Comparison of ENCODE assay signal across 9 cellular contexts in the genomic region with DNA sequence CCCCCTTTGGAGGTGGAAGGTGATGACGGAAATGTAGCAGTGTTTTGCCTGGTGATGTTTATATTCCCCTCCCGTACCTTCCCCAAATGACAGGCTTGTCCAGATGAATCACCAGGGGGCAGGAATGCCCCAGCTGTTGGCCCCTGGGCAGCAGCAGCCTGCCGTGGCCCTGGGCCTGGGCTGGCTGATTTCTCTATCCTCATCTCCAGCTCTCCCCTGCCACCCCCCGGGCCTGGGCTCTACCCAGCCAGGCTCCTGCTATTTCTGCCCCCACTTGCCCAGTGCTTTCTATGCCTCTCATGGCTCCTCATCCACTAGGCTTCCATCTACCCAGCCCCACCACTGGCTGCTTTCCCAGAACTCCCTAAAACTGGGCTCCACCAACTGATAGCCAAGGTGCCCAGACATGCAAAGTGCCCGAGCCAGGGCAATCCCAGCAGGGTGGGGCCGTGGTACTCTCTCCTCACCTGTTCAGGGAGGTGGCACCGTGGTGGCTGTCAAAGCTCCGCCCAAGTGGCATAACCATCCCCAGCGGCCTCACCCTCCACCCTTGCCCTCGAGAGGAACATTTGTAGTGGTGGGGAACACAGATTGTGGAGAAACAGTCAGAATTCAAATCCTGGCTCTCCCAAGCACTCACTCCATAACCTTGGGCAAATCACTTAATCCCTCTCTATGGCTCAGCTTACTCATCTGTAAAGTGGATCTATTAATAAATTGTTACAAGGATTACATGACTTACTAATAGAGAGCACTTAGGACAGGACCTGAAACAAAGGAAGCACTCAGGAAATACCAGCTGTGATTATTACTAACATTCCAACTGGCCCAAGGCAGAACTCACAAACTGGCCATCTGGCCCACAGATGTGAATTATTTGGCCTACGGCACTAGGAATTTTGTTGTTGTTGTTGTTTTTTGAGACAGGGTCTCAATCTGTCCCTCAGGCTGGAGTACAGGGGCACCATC. TPM values are rescaled to one million over a fixed set of nuclear protein-coding genes. Genes with fewer than 3 reads are reported as not detected.
A peak's percentile ranks its signal among the peaks of the same experiment; 100 is the strongest.
DNase-seq lines count a peak whose midpoint lies in the region; ATAC-seq and TF ChIP-seq lines count a peak whose summit lies in the region.
"Had no signal": no experiment of that assay in that cellular context is flagged by ENCODE, and none has a peak within 500 bp of the region (broad histone marks: within the 10 kb centered on the region; RNA-seq: fewer than 3 reads in every experiment).

No MANE protein-coding gene starts in this region.

- H3K4me1 Mint-ChIP-seq in Calu3 (ENCODE audit: low read depth, unreplicated experiment): peaks cover 22% of the 10 kb centered on the region

- no peak overlapping the region for H3K4me3 Mint-ChIP-seq in Calu3 (ENCODE audit: low read depth, unreplicated experiment)
- H3K4me3 Mint-ChIP-seq: activated T-helper 1 cell treated with anti-CD3 and anti-CD28 coated beads, Interleukin-12 subunit alpha, Interleukin-12 subunit beta, Interleukin-2, Interleukin-4 antibody, amounts not matched to agents 30 ng/mL and 10 ng/mL and 1 ng/mL, durations not matched to agents 14 hours and 24 hours and 36 hours had no signal

- intact Hi-C loops in sigmoid colon (cut with DNase I): no loop called here
- intact Hi-C loops in Calu3 (cut with micrococcal nuclease; ENCODE audit: unreplicated experiment): no loop called here

- CTCF ChIA-PET in Calu3 (lab: Charles Lee): interaction anchor here (1.5 kb wide), 1 partner anchor 66 kb away, joined by 6 read pairs; no protein-coding TSS in a partner anchor

- 25 to 60% methylated on average over 11 of the region's 11 CpGs for WGBS in sigmoid colon, 2 donors

- no peak for ATAC-seq in HG02870 (IDR thresholded peaks at IDR 0.05; ENCODE audit: unreplicated experiment)
- ATAC-seq in GM18909 (IDR thresholded peaks at IDR 0.05; ENCODE audit: poor library complexity, unreplicated experiment): no peak

- TF ChIP-seq POLR2A in Peyer's patch (IDR thresholded peaks at IDR 0.05) (no peak), sigmoid colon (IDR thresholded peaks at IDR 0.05) (no peak)

- H3K9me3 Mint-ChIP-seq in Calu3 (ENCODE audit: low read depth, unreplicated experiment): no peaks in the 10 kb centered on the region
- H3K9me3 Mint-ChIP-seq: activated T-helper 1 cell treated with anti-CD3 and anti-CD28 coated beads, Interleukin-12 subunit alpha, Interleukin-12 subunit beta, Interleukin-2, Interleukin-4 antibody, amounts not matched to agents 30 ng/mL and 10 ng/mL and 1 ng/mL, durations not matched to agents 14 hours and 24 hours and 36 hours had no signal

- H3K4me1 ChIP-seq in Peyer's patch (peaks cover 0 to 64% (median 8%) of the 10 kb centered on the region in 4 donors), sigmoid colon (peaks cover 0 to 78% (median 74%) of the 10 kb centered on the region in 4 donors)

- no peak for TF ChIP-seq CTCF in Peyer's patch (IDR thresholded peaks at IDR 0.05)
- peak; percentile 12 for TF ChIP-seq CTCF in fibroblast of pulmonary artery (IDR thresholded peaks at IDR 0.05; ENCODE audit: low read length, missing control alignments)
- TF ChIP-seq CTCF in sigmoid colon (IDR thresholded peaks at IDR 0.05): peak in 1 of 4 experiments; percentile 21
- TF ChIP-seq CTCF in Calu3 (IDR thresholded peaks at IDR 0.05; ENCODE audit: unreplicated experiment): no peak

- H3K36me3 ChIP-seq in Peyer's patch (no peaks in the 10 kb centered on the region), sigmoid colon (no peaks in the 10 kb centered on the region)

- H3K27ac ChIP-seq in Peyer's patch (peak overlapping the region in 2 of 4 donors; percentile 10 to 12), sigmoid colon (peak overlapping the region; percentile 11 to 96 (median 91))

- DNase-seq in GF-D8 (lab: John Stamatoyannopoulos, UW) (peak; percentile 6), Peyer's patch (peak in 2 of 3 donors; percentile 73 to 75), fibroblast of pulmonary artery (ENCODE audit: low read depth) (peak; percentile 87), sigmoid colon (peak; percentile 76), DMS79 treated with DMSO at 0.1 percent for 48 hours (lab: John Stamatoyannopoulos, UW) (no peak), Calu3 (no peak)

- H3K9me3 ChIP-seq in Peyer's patch (no peaks in the 10 kb centered on the region), sigmoid colon (no peaks in the 10 kb centered on the region)

- H3K27me3 ChIP-seq in Peyer's patch (no peaks in the 10 kb centered on the region), sigmoid colon (no peaks in the 10 kb centered on the region)

- H3K27me3 Mint-ChIP-seq in Calu3 (ENCODE audit: unreplicated experiment): no peaks in the 10 kb centered on the region

- no peak for TF ChIP-seq EP300 in sigmoid colon (IDR thresholded peaks at IDR 0.05)

- no TSS peak for BruUV-seq in Calu3 (replicated peaks; lab: Mats Ljungman, UMichigan)

- H3K36me3 Mint-ChIP-seq in Calu3 (ENCODE audit: insufficient read depth, unreplicated experiment): no peaks in the 10 kb centered on the region

- no peak overlapping the region for H3K4me3 ChIP-seq in Peyer's patch
- no peak overlapping the region for H3K4me3 ChIP-seq in fibroblast of pulmonary artery (replicated peaks; ENCODE audit: low read depth, low read length)
- H3K4me3 ChIP-seq in sigmoid colon: no peak overlapping the region

- H3K27ac Mint-ChIP-seq in Calu3 (ENCODE audit: unreplicated experiment): no peak overlapping the region
- H3K27ac Mint-ChIP-seq: activated T-helper 1 cell treated with anti-CD3 and anti-CD28 coated beads, Interleukin-12 subunit alpha, Interleukin-12 subunit beta, Interleukin-2, Interleukin-4 antibody, amounts not matched to agents 30 ng/mL and 10 ng/mL and 1 ng/mL, durations not matched to agents 14 hours and 24 hours and 36 hours had no signal

RNA-seq across cellular contexts. Expression of gene ECE1, which starts 12.8 kb away (rescaled TPM):
- total RNA-seq in Peyer's patch (100 to 1,000 TPM; 105 to 122 (median 112) TPM), sigmoid colon (100 to 1,000 TPM in 1 of 4 donors, 10 to 100 TPM in 3; 62.9 to 112 (median 80.8) TPM), Calu3 (2022) (83.0 and 101 TPM in 2 replicates)
- polyA plus RNA-seq in sigmoid colon: 10 to 100 TPM; 10.2 to 73.8 (median 13.6) TPM

Comparison
In these comparisons a context has a peak if more than half of its experiments do, and no peak if none do; other contexts are left out.
1. DNase-seq: peak in GF-D8 (single experiment), Peyer's patch (2 of 3), fibroblast of pulmonary artery (single experiment) and sigmoid colon (single experiment); none in DMS79 treated with DMSO at 0.1 percent for 48 hours (single experiment) and Calu3 (single experiment).